11 cellular contexts compared by ENCODE assay signal in genomic region chr5:143758750-143759149, GRCh38. TPM values are rescaled to one million over a fixed set of nuclear protein-coding genes. Genes with fewer than 3 reads are reported as not detected.
A peak's percentile ranks its signal among the peaks of the same experiment; 100 is the strongest.
DNase-seq lines count a peak whose midpoint lies in the region; ATAC-seq, FAIRE-seq and TF ChIP-seq lines count a peak whose summit lies in the region.
"Had no signal": no experiment of that assay in that cellular context is flagged by ENCODE, and none has a peak within 500 bp of the region (broad histone marks: within the 10 kb centered on the region; RNA-seq: fewer than 3 reads in every experiment).

No MANE protein-coding gene starts in this region.

- 35% methylated on average over 3 of the region's 3 CpGs for WGBS in esophagus muscularis mucosa

- H3K27me3 ChIP-seq in esophagus muscularis mucosa: no peaks in the 10 kb centered on the region

- ATAC-seq in GM19455 (IDR thresholded peaks at IDR 0.05; ENCODE audit: unreplicated experiment) (peak; percentile 54), HG03039 (IDR thresholded peaks at IDR 0.05; ENCODE audit: unreplicated experiment) (peak; percentile 60)
- ATAC-seq in effector memory CD8-positive, alpha-beta T cell (replicated peaks): no peak

- H3K9me3 ChIP-seq in esophagus muscularis mucosa: no peaks in the 10 kb centered on the region

- no peaks in the 10 kb centered on the region for H3K4me1 Mint-ChIP-seq in effector memory CD8-positive, alpha-beta T cell (ENCODE audit: low read depth in 2 of 2)

- TF ChIP-seq CTCF in esophagus muscularis mucosa (IDR thresholded peaks at IDR 0.05): no peak

- peak; percentile 86 for FAIRE-seq in GM12891 (lab: Jason Lieb, UNC)

- DNase-seq in GM12891 (ENCODE audit: insufficient read length, low spot score) (no peak), esophagus muscularis mucosa (ENCODE audit: extremely low spot score) (no peak), kidney tubule cell (ENCODE audit: low spot score) (no peak), NCI-H1092 treated with DMSO at 0.1 percent for 48 hours (lab: John Stamatoyannopoulos, UW) (no peak), occipital lobe (lab: John Stamatoyannopoulos, UW) (no peak)
- no peak for DNase-seq in effector memory CD8-positive, alpha-beta T cell
- DNase-seq: activated T-cell treated with anti-CD3 and anti-CD28 coated beads for 4 hours, NCI-H1417 had no signal

- no peak overlapping the region for H3K27ac Mint-ChIP-seq in effector memory CD8-positive, alpha-beta T cell

- no peaks in the 10 kb centered on the region for H3K36me3 Mint-ChIP-seq in effector memory CD8-positive, alpha-beta T cell (ENCODE audit: insufficient read depth)

- no peaks in the 10 kb centered on the region for H3K36me3 ChIP-seq in esophagus muscularis mucosa

- intact Hi-C loops in esophagus muscularis mucosa (cut with DNase I): no loop called here

- H3K4me1 ChIP-seq in esophagus muscularis mucosa: peaks cover 13 to 31% (median 28%) of the 10 kb centered on the region in 4 donors

- H3K4me3 Mint-ChIP-seq in effector memory CD8-positive, alpha-beta T cell: no peak overlapping the region

- H3K27ac ChIP-seq in esophagus muscularis mucosa (replicated peaks in 1 of 4): peak overlapping the region; percentile 25 to 62 (median 50)
- H3K27ac ChIP-seq: coronary artery had no signal

- no peaks in the 10 kb centered on the region for H3K9me3 Mint-ChIP-seq in effector memory CD8-positive, alpha-beta T cell

- TF ChIP-seq POLR2A in GM12891 (IDR thresholded peaks at IDR 0.05; ENCODE audit: low read depth, low read length): no peak
- no peak for TF ChIP-seq POLR2A in esophagus muscularis mucosa (IDR thresholded peaks at IDR 0.05; ENCODE audit: low read depth)

- TF ChIP-seq EP300 in esophagus muscularis mucosa (IDR thresholded peaks at IDR 0.05): no peak

- no peaks in the 10 kb centered on the region for H3K27me3 Mint-ChIP-seq in effector memory CD8-positive, alpha-beta T cell

- H3K4me3 ChIP-seq in esophagus muscularis mucosa: no peak overlapping the region
- H3K4me3 ChIP-seq: coronary artery had no signal

TF ChIP-seq in GM12891, 5 proteins besides CTCF, POLR2A, EP300 and RAD21:
- TF ChIP-seq TAF1 (IDR thresholded peaks at IDR 0.05; ENCODE audit: low read depth, low read length) (no peak), POU2F2 (IDR thresholded peaks at IDR 0.05; ENCODE audit: low read depth, low read length) (peak; percentile 39; the same call in 1 of the 2 replicates)

RNA-seq across cellular contexts. Expression of gene HMHB1, which starts 53.2 kb away (rescaled TPM):
- polyA plus RNA-seq in GM12891 (2012; ENCODE audit: low read depth, missing spikeins): 13.2 TPM
- not detected for total RNA-seq in esophagus muscularis mucosa
- not detected for total RNA-seq in occipital lobe
